In the genomic region with DNA sequence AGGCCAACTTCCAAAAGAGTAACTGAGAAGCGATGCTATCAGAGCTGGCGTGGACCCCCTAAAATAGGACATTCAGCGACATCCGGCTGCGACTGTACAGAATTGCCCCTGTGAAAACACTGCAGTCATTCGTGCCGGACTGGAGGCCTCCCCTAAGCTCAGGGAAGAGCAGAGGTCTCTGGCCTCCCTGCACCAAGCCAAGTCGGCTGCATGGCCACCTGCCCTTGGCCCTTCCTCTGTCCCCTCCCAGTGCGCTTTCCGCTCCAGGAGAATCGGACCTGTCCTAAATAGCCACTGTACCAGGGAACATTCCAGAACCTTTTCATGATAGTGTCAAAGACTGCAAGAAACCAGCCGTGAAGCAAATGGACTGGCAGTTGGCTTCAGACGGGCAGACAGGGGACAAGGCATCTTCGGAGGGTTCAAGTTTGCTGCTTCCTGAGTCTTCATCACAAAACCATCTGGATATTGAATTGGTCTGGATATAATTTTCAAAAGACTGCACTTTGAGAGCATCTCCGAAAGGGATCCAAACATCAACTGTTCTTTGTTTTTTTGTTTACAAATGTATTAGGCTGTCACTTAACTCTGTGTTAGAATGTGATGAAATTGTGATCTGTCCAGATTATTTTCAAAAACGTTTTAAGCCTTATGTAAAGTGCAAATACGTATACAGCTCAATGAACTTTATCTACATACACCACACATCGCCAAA, we compare ENCODE assay signal across 17 cellular contexts. TPM values are rescaled to one million over a fixed set of nuclear protein-coding genes. Genes with fewer than 3 reads are reported as not detected.
"Had no signal": no experiment of that assay in that cellular context is flagged by ENCODE, and none has a peak within 500 bp of the region (broad histone marks: within the 10 kb centered on the region; RNA-seq: fewer than 3 reads in every experiment).

No MANE protein-coding gene starts in this region.

- H3K27me3 ChIP-seq: brain microvascular endothelial cell, pancreas had no signal

- H3K4me3 ChIP-seq: lower lobe of right lung, pancreas had no signal

- H3K36me3 ChIP-seq: brain microvascular endothelial cell, pancreas had no signal

- H3K9me3 Mint-ChIP-seq: activated CD4-positive, alpha-beta memory T cell treated with anti-CD3 and anti-CD28 coated beads for 36 hours; activated naive CD4-positive, alpha-beta T cell treated with anti-CD3 and anti-CD28 coated beads, Interleukin-2, amount 50 U/mL, for 72 hours; activated T-cell treated with anti-CD3 and anti-CD28 coated beads, Interleukin-2, amount 50 U/mL, for 4 hours had no signal

- ATAC-seq: activated T-cell treated with anti-CD3 and anti-CD28 coated beads, Interleukin-2, amount 50 U/mL, for 4 hours; foreskin keratinocyte; left cardiac atrium; pancreas; stimulated activated memory B cell treated with anti-CD40 and anti-IgM and Interleukin-4, amounts not matched to agents 10 μg/mL and 1 μg/mL and 100 μg/mL, for 72 hours had no signal

- H3K36me3 Mint-ChIP-seq: activated CD4-positive, alpha-beta memory T cell treated with anti-CD3 and anti-CD28 coated beads for 36 hours; activated naive CD4-positive, alpha-beta T cell treated with anti-CD3 and anti-CD28 coated beads, Interleukin-2, amount 50 U/mL, for 72 hours; stimulated activated memory B cell treated with anti-CD40 and anti-IgM and Interleukin-4, amounts not matched to agents 10 μg/mL and 1 μg/mL and 100 μg/mL, for 72 hours had no signal

- H3K27ac ChIP-seq: brain microvascular endothelial cell, foreskin keratinocyte, lower lobe of right lung, pancreas had no signal

- H3K27me3 Mint-ChIP-seq: activated CD4-positive, alpha-beta memory T cell treated with anti-CD3 and anti-CD28 coated beads for 36 hours had no signal

- H3K4me1 Mint-ChIP-seq: stimulated activated memory B cell treated with anti-CD40 and anti-IgM and Interleukin-4, amounts not matched to agents 10 μg/mL and 1 μg/mL and 100 μg/mL, for 72 hours had no signal

- H3K9me3 ChIP-seq: lower lobe of right lung, pancreas had no signal

- DNase-seq: activated CD4-positive, alpha-beta T cell treated with anti-CD3 and anti-CD28 coated beads for 1 hour; activated effector memory CD4-positive, alpha-beta T cell treated with anti-CD3 and anti-CD28 coated beads, Interleukin-2, amount 50 U/mL, for 16 hours; activated T-cell treated with anti-CD3 and anti-CD28 coated beads, Interleukin-2, amount 50 U/mL, for 4 hours; anterior cingulate cortex; brain microvascular endothelial cell; cerebellar nuclear complex; effector CD8-positive, alpha-beta T cell; foreskin keratinocyte; head of caudate nucleus; left cardiac atrium; lower lobe of right lung; T-helper 9 cell had no signal

- H3K27ac Mint-ChIP-seq: activated CD4-positive, alpha-beta memory T cell treated with anti-CD3 and anti-CD28 coated beads for 36 hours; stimulated activated memory B cell treated with anti-CD40 and anti-IgM and Interleukin-4, amounts not matched to agents 10 μg/mL and 1 μg/mL and 100 μg/mL, for 72 hours had no signal

- H3K4me1 ChIP-seq: foreskin keratinocyte, lower lobe of right lung, pancreas had no signal

- H3K4me3 Mint-ChIP-seq: activated CD4-positive, alpha-beta memory T cell treated with anti-CD3 and anti-CD28 coated beads for 36 hours; activated T-cell treated with anti-CD3 and anti-CD28 coated beads, Interleukin-2, amount 50 U/mL, for 4 hours; neural crest cell; stimulated activated memory B cell treated with anti-CD40 and anti-IgM and Interleukin-4, amounts not matched to agents 10 μg/mL and 1 μg/mL and 100 μg/mL, for 72 hours had no signal

RNA-seq across cellular contexts. Expression of a gene that starts 59.6 kb away (rescaled TPM):
- total RNA-seq: activated CD4-positive, alpha-beta memory T cell treated with anti-CD3 and anti-CD28 coated beads for 36 hours; activated naive CD4-positive, alpha-beta T cell treated with anti-CD3 and anti-CD28 coated beads, Interleukin-2, amount 50 U/mL, for 72 hours; neural crest cell had no signal
